18 cellular contexts compared by ENCODE assay signal in genomic region chr7:17105701-17106100, GRCh38.
DNase-seq lines count a peak whose midpoint lies in the region; TF ChIP-seq lines count a peak whose summit lies in the region.
"Had no signal": no experiment of that assay in that cellular context is flagged by ENCODE, and none has a peak within 500 bp of the region (broad histone marks: within the 10 kb centered on the region; RNA-seq: fewer than 3 reads in every experiment).

No MANE protein-coding gene starts in this region.

- no peak for TF ChIP-seq CTCF in fibroblast of pulmonary artery (IDR thresholded peaks at IDR 0.05; ENCODE audit: low read length, missing control alignments)
- no peak for TF ChIP-seq CTCF in GM13976 (IDR thresholded peaks at IDR 0.05; ENCODE audit: borderline replicate concordance, control extremely low read depth, extremely low read depth, insufficient read depth, missing control alignments)

- in situ Hi-C loops in GM13976 (cut with MboI; ENCODE audit: low sequenced_read_pairs, unreplicated experiment), result no loop called here

- no peak overlapping the region for H3K4me3 ChIP-seq in fibroblast of pulmonary artery (replicated peaks; ENCODE audit: low read depth, low read length)
- H3K4me3 ChIP-seq: GM12878, GM23338 had no signal

- DNase-seq in HCEC 1CT (peak; percentile 37), amniotic epithelial cell (ENCODE audit: low read depth) (peak; percentile 57), fibroblast of pulmonary artery (ENCODE audit: low read depth) (peak; percentile 36), renal cortical epithelial cell (ENCODE audit: low read depth) (peak; percentile 9), NCI-H2029 (lab: John Stamatoyannopoulos, UW) (no peak), GM13976 (ENCODE audit: low spot score) (no peak), cerebellum (ENCODE audit: low spot score) (no peak)
- DNase-seq: Calu3; GDM1; NCI-H1092 treated with DMSO at 0.1 percent for 48 hours; NCI-H1694 treated with DMSO at 0.1 percent for 48 hours; NCI-H446; NK-92 treated with Interleukin-12 subunit alpha and Interleukin-12 subunit beta, amount 100 ng/mL, for 24 hours; OCI-M1; RPMI8226; SIG-M5 had no signal

Comparison
In these comparisons a context has a peak if more than half of its experiments do, and no peak if none do; other contexts are left out.
1. DNase-seq: peak in HCEC 1CT (single experiment), amniotic epithelial cell (single experiment), fibroblast of pulmonary artery (single experiment) and renal cortical epithelial cell (single experiment); none in NCI-H2029 (single experiment), GM13976 (single experiment) and cerebellum (single experiment).